Comparison of ENCODE assay signal across 27 cellular contexts in the genomic region with DNA sequence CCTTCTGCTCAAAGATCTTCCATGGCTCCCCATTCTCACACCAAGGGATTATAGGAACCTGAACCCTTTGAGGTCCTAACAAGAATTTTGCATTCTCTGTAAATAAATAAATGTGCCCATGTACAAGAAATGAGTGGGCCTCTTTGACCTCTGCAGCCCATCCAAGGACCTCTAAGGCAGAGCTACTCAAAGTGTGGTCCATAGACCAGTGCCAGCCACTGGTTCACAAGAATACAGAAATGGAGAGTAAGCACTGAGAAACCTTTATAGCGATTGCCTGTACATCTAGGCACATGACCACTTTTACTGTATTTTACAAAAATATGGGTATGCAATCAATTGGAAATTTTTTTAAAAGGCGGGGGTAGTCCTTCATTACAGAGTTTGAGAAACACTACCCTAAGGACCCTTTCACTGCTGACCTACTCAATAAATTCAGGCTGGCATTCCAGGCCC. TPM values are rescaled to one million over a fixed set of nuclear protein-coding genes. Genes with fewer than 3 reads are reported as not detected.
"Had no signal": no experiment of that assay in that cellular context is flagged by ENCODE, and none has a peak within 500 bp of the region (broad histone marks: within the 10 kb centered on the region; RNA-seq: fewer than 3 reads in every experiment).

No MANE protein-coding gene starts in this region.

- H3K4me3 ChIP-seq: left lung, lung, neural progenitor cell, right atrium auricular region, right lobe of liver, smooth muscle cell, tibial nerve, uterus had no signal

- H2AFZ ChIP-seq: neural progenitor cell, parathyroid adenoma had no signal

- H3K36me3 ChIP-seq: left lung, neural progenitor cell, neutrophil, right atrium auricular region, right lobe of liver, tibial nerve, uterus had no signal

- H3K27me3 ChIP-seq: neural progenitor cell, right lobe of liver had no signal

- H3K79me2 ChIP-seq: parathyroid adenoma had no signal

- H3K36me3 Mint-ChIP-seq: mesothelial cell of epicardium; natural killer cell; stimulated activated memory B cell treated with anti-CD40 and anti-IgM and Interleukin-4, amounts not matched to agents 10 μg/mL and 1 μg/mL and 100 μg/mL, for 72 hours; type B pancreatic cell had no signal

- H3K27ac Mint-ChIP-seq: mesothelial cell of epicardium; naive B cell; natural killer cell; nephron progenitor cell; neural progenitor cell; stimulated activated memory B cell treated with anti-CD40 and anti-IgM and Interleukin-4, amounts not matched to agents 10 μg/mL and 1 μg/mL and 100 μg/mL, for 72 hours; stimulated activated naive CD8-positive, alpha-beta T cell treated with anti-CD3 and anti-CD28 coated beads, Interleukin-15, amount 100 ng/mL, for 72 hours had no signal

- ATAC-seq: left cardiac atrium; left lung; natural killer cell; stimulated activated memory B cell treated with anti-CD40 and anti-IgM and Interleukin-4, amounts not matched to agents 10 μg/mL and 1 μg/mL and 100 μg/mL, for 72 hours; stimulated activated naive CD8-positive, alpha-beta T cell treated with anti-CD3 and anti-CD28 coated beads, Interleukin-15, amount 100 ng/mL, for 72 hours had no signal

- H3K4me1 Mint-ChIP-seq: natural killer cell; stimulated activated memory B cell treated with anti-CD40 and anti-IgM and Interleukin-4, amounts not matched to agents 10 μg/mL and 1 μg/mL and 100 μg/mL, for 72 hours; stimulated activated naive CD8-positive, alpha-beta T cell treated with anti-CD3 and anti-CD28 coated beads, Interleukin-15, amount 100 ng/mL, for 72 hours had no signal

- H3K4me3 Mint-ChIP-seq: mesothelial cell of epicardium; natural killer cell; nephron progenitor cell; neural progenitor cell; stimulated activated memory B cell treated with anti-CD40 and anti-IgM and Interleukin-4, amounts not matched to agents 10 μg/mL and 1 μg/mL and 100 μg/mL, for 72 hours; stimulated activated naive CD8-positive, alpha-beta T cell treated with anti-CD3 and anti-CD28 coated beads, Interleukin-15, amount 100 ng/mL, for 72 hours; type B pancreatic cell had no signal

- H3K4me1 ChIP-seq: left lung, parathyroid adenoma, right atrium auricular region, tibial nerve, uterus had no signal

- H3K9me3 ChIP-seq: neutrophil, right lobe of liver had no signal

- H3K9ac ChIP-seq: neural progenitor cell, parathyroid adenoma had no signal

- H3K9me3 Mint-ChIP-seq: natural killer cell; stimulated activated naive CD8-positive, alpha-beta T cell treated with anti-CD3 and anti-CD28 coated beads, Interleukin-15, amount 100 ng/mL, for 72 hours; type B pancreatic cell had no signal

- H3K4me2 ChIP-seq: neural progenitor cell, smooth muscle cell had no signal

- DNase-seq: left cardiac atrium; left lung; mesendoderm; naive B cell; natural killer cell; nephron progenitor cell; occipital lobe; stimulated activated CD4-positive, alpha-beta T cell treated with anti-CD3 and anti-CD28 coated beads, Interleukin-1b, Interleukin-23, amount 100 ng/mL, for 48 hours; stimulated activated CD4-positive, alpha-beta T cell treated with anti-CD3 and anti-CD28 coated beads, Interleukin-2, amount 100 ng/mL, for 48 hours; stimulated activated CD4-positive, alpha-beta T cell treated with anti-CD3 and anti-CD28 coated beads, Interleukin-4, amount 100 ng/mL, for 4 hours; stimulated activated CD8-positive, alpha-beta memory T cell treated with anti-CD3 and anti-CD28 coated beads, Interleukin-4, amount 100 ng/mL, for 48 hours; stimulated activated naive CD4-positive, alpha-beta T cell treated with Interleukin-2 at 50 U/mL for 16 hours; stimulated activated naive CD8-positive, alpha-beta T cell treated with anti-CD3 and anti-CD28 coated beads, Interleukin-15, amount 100 ng/mL, for 72 hours; substantia nigra; uterus had no signal

- H3K27ac ChIP-seq: left lung, neural progenitor cell, neutrophil, parathyroid adenoma, right atrium auricular region, tibial nerve, uterus had no signal

RNA-seq across cellular contexts. Expression of a gene that starts 7.8 kb away (rescaled TPM):
- total RNA-seq: mononuclear cell had no signal
